ENCODE assay signal across 28 cellular contexts in the genomic region with DNA sequence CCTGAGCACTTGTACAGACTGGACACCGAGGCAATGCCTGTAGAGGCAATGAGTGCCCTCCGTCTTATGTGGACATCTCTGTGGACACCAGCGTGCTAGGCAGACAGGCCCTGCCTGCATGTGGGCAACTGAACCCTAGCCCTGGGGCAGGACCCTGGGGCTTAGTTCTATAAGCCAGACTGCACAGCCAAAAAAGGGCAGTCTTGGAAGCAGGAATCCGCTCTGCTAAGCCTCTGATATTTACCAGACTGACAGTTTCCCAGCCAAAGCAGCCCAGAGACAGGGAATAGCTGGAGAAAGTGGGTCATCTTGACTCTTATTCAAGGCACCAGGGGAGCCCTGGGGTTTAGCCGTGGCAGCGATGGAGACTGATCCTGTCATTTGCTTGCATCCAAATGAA.
DNase-seq lines count a peak whose midpoint lies in the region; ATAC-seq and TF ChIP-seq lines count a peak whose summit lies in the region.
"Had no signal": no experiment of that assay in that cellular context is flagged by ENCODE, and none has a peak within 500 bp of the region (broad histone marks: within the 10 kb centered on the region; RNA-seq: fewer than 3 reads in every experiment).

No MANE protein-coding gene starts in this region.

- ATAC-seq in activated CD8-positive, alpha-beta T cell treated with anti-CD3 and anti-CD28 coated beads, Interleukin-2, amount 10 ng/mL, durations not matched to agents 7 days and 5 days, result no peak
- ATAC-seq in activated CD8-positive, alpha-beta T cell treated with anti-CD3 and anti-CD28 coated beads for 36 hours, result no peak
- ATAC-seq: GM12878, left ventricle myocardium superior had no signal

- no peaks in the 10 kb centered on the region for H3K9me3 ChIP-seq in uterus
- H3K9me3 ChIP-seq: HAP-1 had no signal

- intact Hi-C loops in activated CD8-positive, alpha-beta T cell treated with anti-CD3 and anti-CD28 coated beads for 36 hours (cut with micrococcal nuclease), result no loop called here
- intact Hi-C loops in uterus (cut with DNase I; ENCODE audit: low total_unique reads), result no loop called here

- no peak overlapping the region for H3K27ac Mint-ChIP-seq in activated CD8-positive, alpha-beta T cell treated with anti-CD3 and anti-CD28 coated beads, Interleukin-2, amount 10 ng/mL, durations not matched to agents 7 days and 5 days
- H3K27ac Mint-ChIP-seq in activated CD8-positive, alpha-beta T cell treated with anti-CD3 and anti-CD28 coated beads for 36 hours, result no peak overlapping the region
- H3K27ac Mint-ChIP-seq in nephron, result peak overlapping the region in 2 of 3 experiments; percentile 15
- no peak overlapping the region for H3K27ac Mint-ChIP-seq in activated CD4-positive, alpha-beta memory T cell treated with anti-CD3 and anti-CD28 coated beads, Interleukin-2, amount 10 ng/mL, durations not matched to agents 7 days and 5 days
- H3K27ac Mint-ChIP-seq: activated B cell treated with CpG ODN at 0.5 μM for 24 hours; activated naive CD4-positive, alpha-beta T cell treated with anti-CD3 and anti-CD28 coated beads for 36 hours; naive B cell had no signal

- no peaks in the 10 kb centered on the region for H3K9me3 Mint-ChIP-seq in activated CD8-positive, alpha-beta T cell treated with anti-CD3 and anti-CD28 coated beads, Interleukin-2, amount 10 ng/mL, durations not matched to agents 7 days and 5 days (ENCODE audit: insufficient read depth)
- no peaks in the 10 kb centered on the region for H3K9me3 Mint-ChIP-seq in activated CD8-positive, alpha-beta T cell treated with anti-CD3 and anti-CD28 coated beads for 36 hours
- H3K9me3 Mint-ChIP-seq in nephron, result no peaks in the 10 kb centered on the region
- peaks cover 3% of the 10 kb centered on the region for H3K9me3 Mint-ChIP-seq in activated CD4-positive, alpha-beta memory T cell treated with anti-CD3 and anti-CD28 coated beads, Interleukin-2, amount 10 ng/mL, durations not matched to agents 7 days and 5 days
- H3K9me3 Mint-ChIP-seq: activated B cell treated with CpG ODN at 0.5 μM for 24 hours; activated naive CD4-positive, alpha-beta T cell treated with anti-CD3 and anti-CD28 coated beads for 36 hours had no signal

- H3K4me3 ChIP-seq in fibroblast of villous mesenchyme (ENCODE audit: low read depth, low read length) (no peak overlapping the region), uterus (no peak overlapping the region)
- H3K4me3 ChIP-seq: GM12878, HAP-1 had no signal

- no peaks in the 10 kb centered on the region for H3K36me3 ChIP-seq in uterus
- H3K36me3 ChIP-seq: HAP-1 had no signal

- POLR2A ChIA-PET in activated CD8-positive, alpha-beta T cell treated with anti-CD3 and anti-CD28 coated beads, Interleukin-2, amount 10 ng/mL, durations not matched to agents 7 days and 5 days (lab: Charles Lee), result no interaction called here
- POLR2A ChIA-PET in activated CD8-positive, alpha-beta T cell treated with anti-CD3 and anti-CD28 coated beads for 36 hours (lab: Charles Lee), result no interaction called here
- POLR2A ChIA-PET in activated CD4-positive, alpha-beta memory T cell treated with anti-CD3 and anti-CD28 coated beads, Interleukin-2, amount 10 ng/mL, durations not matched to agents 7 days and 5 days (lab: Charles Lee), result no interaction called here

- TF ChIP-seq POLR2A in uterus (IDR thresholded peaks at IDR 0.05), result no peak

- CTCF ChIA-PET in activated CD8-positive, alpha-beta T cell treated with anti-CD3 and anti-CD28 coated beads, Interleukin-2, amount 10 ng/mL, durations not matched to agents 7 days and 5 days (lab: Charles Lee), result no interaction called here
- CTCF ChIA-PET in activated CD8-positive, alpha-beta T cell treated with anti-CD3 and anti-CD28 coated beads for 36 hours (lab: Charles Lee), result no interaction called here
- CTCF ChIA-PET in activated CD4-positive, alpha-beta memory T cell treated with anti-CD3 and anti-CD28 coated beads, Interleukin-2, amount 10 ng/mL, durations not matched to agents 7 days and 5 days (lab: Charles Lee), result no interaction called here

- no peaks in the 10 kb centered on the region for H3K36me3 Mint-ChIP-seq in activated CD8-positive, alpha-beta T cell treated with anti-CD3 and anti-CD28 coated beads, Interleukin-2, amount 10 ng/mL, durations not matched to agents 7 days and 5 days (ENCODE audit: low read depth)
- no peaks in the 10 kb centered on the region for H3K36me3 Mint-ChIP-seq in activated CD8-positive, alpha-beta T cell treated with anti-CD3 and anti-CD28 coated beads for 36 hours (ENCODE audit: low read depth)
- no peaks in the 10 kb centered on the region for H3K36me3 Mint-ChIP-seq in nephron (ENCODE audit: low read depth)
- H3K36me3 Mint-ChIP-seq in activated CD4-positive, alpha-beta memory T cell treated with anti-CD3 and anti-CD28 coated beads, Interleukin-2, amount 10 ng/mL, durations not matched to agents 7 days and 5 days (ENCODE audit: low read depth), result no peaks in the 10 kb centered on the region
- H3K36me3 Mint-ChIP-seq: naive B cell had no signal

- no peak for TF ChIP-seq CTCF in activated CD8-positive, alpha-beta T cell treated with anti-CD3 and anti-CD28 coated beads for 36 hours (IDR thresholded peaks at IDR 0.05)
- TF ChIP-seq CTCF in fibroblast of villous mesenchyme (IDR thresholded peaks at IDR 0.05; ENCODE audit: insufficient read depth, low read depth, low read length) (no peak), nephron (IDR thresholded peaks at IDR 0.05; ENCODE audit: unreplicated experiment in 3 of 3) (no peak), uterus (IDR thresholded peaks at IDR 0.05) (no peak)

- no peaks in the 10 kb centered on the region for H3K27me3 ChIP-seq in uterus

- H3K4me1 ChIP-seq in uterus, result peaks cover 8 to 20% of the 10 kb centered on the region in 2 donors
- H3K4me1 ChIP-seq: HAP-1, parathyroid adenoma had no signal

- peaks cover 2% of the 10 kb centered on the region for H3K27me3 Mint-ChIP-seq in activated CD8-positive, alpha-beta T cell treated with anti-CD3 and anti-CD28 coated beads, Interleukin-2, amount 10 ng/mL, durations not matched to agents 7 days and 5 days (ENCODE audit: low read depth)
- peaks cover 2% of the 10 kb centered on the region for H3K27me3 Mint-ChIP-seq in activated CD8-positive, alpha-beta T cell treated with anti-CD3 and anti-CD28 coated beads for 36 hours
- no peaks in the 10 kb centered on the region for H3K27me3 Mint-ChIP-seq in nephron (ENCODE audit: low read depth)
- peaks cover 1% of the 10 kb centered on the region for H3K27me3 Mint-ChIP-seq in activated CD4-positive, alpha-beta memory T cell treated with anti-CD3 and anti-CD28 coated beads, Interleukin-2, amount 10 ng/mL, durations not matched to agents 7 days and 5 days

- no peaks in the 10 kb centered on the region for H3K4me1 Mint-ChIP-seq in activated CD8-positive, alpha-beta T cell treated with anti-CD3 and anti-CD28 coated beads, Interleukin-2, amount 10 ng/mL, durations not matched to agents 7 days and 5 days (ENCODE audit: low read depth)
- no peaks in the 10 kb centered on the region for H3K4me1 Mint-ChIP-seq in activated CD8-positive, alpha-beta T cell treated with anti-CD3 and anti-CD28 coated beads for 36 hours (ENCODE audit: low read depth)
- H3K4me1 Mint-ChIP-seq in nephron, result peaks cover 46% of the 10 kb centered on the region
- peaks cover 2% of the 10 kb centered on the region for H3K4me1 Mint-ChIP-seq in activated CD4-positive, alpha-beta memory T cell treated with anti-CD3 and anti-CD28 coated beads, Interleukin-2, amount 10 ng/mL, durations not matched to agents 7 days and 5 days
- H3K4me1 Mint-ChIP-seq: activated B cell treated with CpG ODN at 0.5 μM for 24 hours, naive B cell had no signal

- peak; percentile 6 for DNase-seq in activated CD8-positive, alpha-beta T cell treated with anti-CD3 and anti-CD28 coated beads, Interleukin-2, amount 10 ng/mL, durations not matched to agents 7 days and 5 days
- no peak for DNase-seq in activated CD8-positive, alpha-beta T cell treated with anti-CD3 and anti-CD28 coated beads for 36 hours
- DNase-seq in fibroblast of villous mesenchyme (ENCODE audit: low read depth) (peak; percentile 26), uterus (peak in 1 of 2 donors; percentile 43), Kasumi-1 (lab: John Stamatoyannopoulos, UW) (no peak)
- no peak for DNase-seq in activated CD4-positive, alpha-beta memory T cell treated with anti-CD3 and anti-CD28 coated beads, Interleukin-2, amount 10 ng/mL, durations not matched to agents 7 days and 5 days
- DNase-seq in activated naive CD4-positive, alpha-beta T cell treated with Interleukin-2 at 50 U/mL for 16 hours, result no peak
- DNase-seq: 8988T; activated B cell treated with CpG ODN at 0.5 μM for 24 hours; activated naive CD4-positive, alpha-beta T cell treated with anti-CD3 and anti-CD28 coated beads for 36 hours; activated T-cell treated with anti-CD3 and anti-CD28 coated beads, Interleukin-2, amount 50 U/mL, for 48 hours; AML-193; aorta; central memory CD4-positive, alpha-beta T cell; DMS53; foreskin melanocyte; hippocampal formation; left ventricle myocardium superior; naive B cell; NCI-H2171; NCI-H524; RPMI8226; T-helper 9 cell had no signal

- H3K4me3 Mint-ChIP-seq in activated CD8-positive, alpha-beta T cell treated with anti-CD3 and anti-CD28 coated beads, Interleukin-2, amount 10 ng/mL, durations not matched to agents 7 days and 5 days, result no peak overlapping the region
- no peak overlapping the region for H3K4me3 Mint-ChIP-seq in activated CD8-positive, alpha-beta T cell treated with anti-CD3 and anti-CD28 coated beads for 36 hours
- H3K4me3 Mint-ChIP-seq in nephron, result no peak overlapping the region
- H3K4me3 Mint-ChIP-seq in activated CD4-positive, alpha-beta memory T cell treated with anti-CD3 and anti-CD28 coated beads, Interleukin-2, amount 10 ng/mL, durations not matched to agents 7 days and 5 days, result no peak overlapping the region
- H3K4me3 Mint-ChIP-seq: activated B cell treated with CpG ODN at 0.5 μM for 24 hours; activated naive CD4-positive, alpha-beta T cell treated with anti-CD3 and anti-CD28 coated beads for 36 hours; naive B cell had no signal

- H3K27ac ChIP-seq in uterus, result peak overlapping the region; percentile 71 to 76
- H3K27ac ChIP-seq: KMS-11, parathyroid adenoma had no signal

Comparison
In these comparisons a context has a peak if more than half of its experiments do, and no peak if none do; other contexts are left out.
1. DNase-seq: peak in activated CD8-positive, alpha-beta T cell treated with anti-CD3 and anti-CD28 coated beads, Interleukin-2, amount 10 ng/mL, durations not matched to agents 7 days and 5 days (single experiment) and fibroblast of villous mesenchyme (single experiment); none in activated CD8-positive, alpha-beta T cell treated with anti-CD3 and anti-CD28 coated beads for 36 hours (single experiment), Kasumi-1 (0 of 2), activated CD4-positive, alpha-beta memory T cell treated with anti-CD3 and anti-CD28 coated beads, Interleukin-2, amount 10 ng/mL, durations not matched to agents 7 days and 5 days (single experiment) and activated naive CD4-positive, alpha-beta T cell treated with Interleukin-2 at 50 U/mL for 16 hours (single experiment).
2. H3K27ac Mint-ChIP-seq: peak in nephron (2 of 3); none in activated CD8-positive, alpha-beta T cell treated with anti-CD3 and anti-CD28 coated beads, Interleukin-2, amount 10 ng/mL, durations not matched to agents 7 days and 5 days (single experiment), activated CD8-positive, alpha-beta T cell treated with anti-CD3 and anti-CD28 coated beads for 36 hours (single experiment) and activated CD4-positive, alpha-beta memory T cell treated with anti-CD3 and anti-CD28 coated beads, Interleukin-2, amount 10 ng/mL, durations not matched to agents 7 days and 5 days (single experiment).